ENCODE assay signal across 8 cellular contexts in the genomic region with DNA sequence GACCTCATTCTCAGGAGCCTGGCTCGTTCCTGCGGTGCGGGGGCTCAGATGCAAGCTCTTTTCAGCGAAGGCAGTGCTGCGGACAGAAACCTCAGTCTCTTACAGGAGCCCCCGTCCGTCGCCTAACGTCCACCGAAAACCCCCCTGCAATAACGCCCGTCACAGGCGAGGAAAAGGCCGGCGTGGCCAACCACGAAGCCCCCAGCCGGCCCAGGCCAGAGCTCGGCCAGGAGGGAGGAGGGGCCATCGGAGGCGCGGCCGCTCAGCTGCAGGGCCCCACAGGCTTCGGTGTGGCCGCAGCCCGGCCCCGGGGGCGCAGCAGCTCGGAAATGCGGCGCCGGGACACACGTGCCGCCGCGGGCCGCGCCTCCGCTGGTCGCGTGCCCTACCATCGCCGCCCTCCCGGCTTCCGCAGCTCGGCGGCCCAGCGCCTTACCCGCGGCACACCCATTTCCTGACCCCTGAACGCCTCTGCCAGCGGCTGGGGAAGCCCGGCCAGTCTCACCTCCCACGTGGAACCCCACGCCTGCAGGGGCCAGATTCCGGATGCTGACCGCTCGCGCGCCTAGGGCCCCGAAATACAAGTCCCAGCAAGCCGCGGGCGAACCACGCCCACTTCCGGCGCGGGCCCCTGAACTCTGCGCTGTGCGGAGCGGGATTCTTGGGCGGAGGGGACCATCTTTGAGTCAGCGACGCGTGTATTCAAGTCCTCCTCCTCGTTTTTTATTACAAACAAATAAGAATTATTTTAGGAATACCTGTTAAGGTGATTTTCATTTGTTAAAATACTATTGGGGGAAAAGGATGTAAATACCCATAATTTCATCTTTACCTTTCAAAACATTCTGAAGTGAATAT. TPM values are rescaled to one million over a fixed set of nuclear protein-coding genes. Genes with fewer than 3 reads are reported as not detected.
DNase-seq lines count a peak whose midpoint lies in the region; ATAC-seq and TF ChIP-seq lines count a peak whose summit lies in the region.

A gene (minus strand): TSS at position 582 of the 858 bp plus-strand sequence. CDS start 16,537 bp downstream, outside the sequence.

- no peaks in the 10 kb centered on the region for H3K9me2 ChIP-seq in SU-DHL-6 (replicated peaks; ENCODE audit: insufficient read depth, low read length)

- peak in 1 of 2 donors; percentile 41 for TF ChIP-seq POLR2A in heart left ventricle (IDR thresholded peaks at IDR 0.05)
- TF ChIP-seq POLR2A in thyroid gland (IDR thresholded peaks at IDR 0.05), result peak in 1 of 2 donors; percentile 38

- peak within 1 kb of the TSS; percentile 59 for H3K4me3 ChIP-seq in SU-DHL-6 (ENCODE audit: insufficient read depth, low read length, poor library complexity, severe bottlenecking)
- peak within 1 kb of the TSS; percentile 36 to 93 (median 62) for H3K4me3 ChIP-seq in heart left ventricle
- peak within 1 kb of the TSS; percentile 54 for H3K4me3 ChIP-seq in parathyroid adenoma (ENCODE audit: low read depth, low read length)
- peak within 1 kb of the TSS; percentile 27 to 72 (median 44) for H3K4me3 ChIP-seq in thyroid gland (replicated peaks in 1 of 3)

- peaks cover 2 to 4% of the 10 kb centered on the region in 2 donors for H3K36me3 Mint-ChIP-seq in CD14-positive monocyte
- peaks cover 49% of the 10 kb centered on the region for H3K36me3 Mint-ChIP-seq in activated naive CD8-positive, alpha-beta T cell treated with anti-CD3 and anti-CD28 coated beads, Interleukin-2, amount 50 U/mL, for 24 hours (ENCODE audit: low read depth)

- TF ChIP-seq CTCF in CD14-positive monocyte (IDR thresholded peaks at IDR 0.05), result no peak
- no peak for TF ChIP-seq CTCF in SU-DHL-6 (IDR thresholded peaks at IDR 0.05; ENCODE audit: insufficient read depth, low read length, poor library complexity, severe bottlenecking)
- TF ChIP-seq CTCF in heart left ventricle (IDR thresholded peaks at IDR 0.05), result no peak
- TF ChIP-seq CTCF in parathyroid adenoma (IDR thresholded peaks at IDR 0.05), result no peak
- no peak for TF ChIP-seq CTCF in thyroid gland (IDR thresholded peaks at IDR 0.05)

- H3K27ac Mint-ChIP-seq in CD14-positive monocyte, result peak within 1 kb of the TSS in 2 of 7 donors; percentile 3 to 72
- H3K27ac Mint-ChIP-seq in activated naive CD8-positive, alpha-beta T cell treated with anti-CD3 and anti-CD28 coated beads, Interleukin-2, amount 50 U/mL, for 24 hours, result peak within 1 kb of the TSS; percentile 71

- no peaks in the 10 kb centered on the region for H3F3A ChIP-seq in SU-DHL-6 (ENCODE audit: insufficient read depth)

- H3K4me1 ChIP-seq in heart left ventricle (peaks cover 0 to 16% (median 9%) of the 10 kb centered on the region in 12 donors), parathyroid adenoma (peaks cover 3% of the 10 kb centered on the region), thyroid gland (peaks cover 0 to 7% of the 10 kb centered on the region in 2 donors)

- H3K27ac ChIP-seq in SU-DHL-6 (ENCODE audit: low read depth, low read length) (0 out of 2 replicates have a peak within 1 kb of the TSS, but pooled peaks have one; percentile 24), heart left ventricle (peak within 1 kb of the TSS in 11 of 12 donors; percentile 12 to 79 (median 67)), parathyroid adenoma (no peak within 1 kb of the TSS), thyroid gland (peak within 1 kb of the TSS in 2 of 3 donors; percentile 66 to 67)

- H3K27me3 ChIP-seq in SU-DHL-6 (ENCODE audit: low read length) (no peaks in the 10 kb centered on the region), heart left ventricle (no peaks in the 10 kb centered on the region), parathyroid adenoma (ENCODE audit: control insufficient read depth, insufficient read depth, low read length) (no peaks in the 10 kb centered on the region), thyroid gland (no peaks in the 10 kb centered on the region)

- peaks cover 22 to 53% (median 47%) of the 10 kb centered on the region in 7 donors for H3K9me3 Mint-ChIP-seq in CD14-positive monocyte
- H3K9me3 Mint-ChIP-seq in activated naive CD8-positive, alpha-beta T cell treated with anti-CD3 and anti-CD28 coated beads, Interleukin-2, amount 50 U/mL, for 24 hours, result peaks cover 50% of the 10 kb centered on the region

- H2AFZ ChIP-seq in SU-DHL-6 (ENCODE audit: low read depth, low read length, severe bottlenecking) (peak within 1 kb of the TSS; percentile 93), parathyroid adenoma (peak within 1 kb of the TSS; percentile 93)

- H3K36me3 ChIP-seq in SU-DHL-6 (ENCODE audit: low read length) (no peaks in the 10 kb centered on the region), heart left ventricle (no peaks in the 10 kb centered on the region), parathyroid adenoma (ENCODE audit: control insufficient read depth, insufficient read depth, low read length) (no peaks in the 10 kb centered on the region), thyroid gland (no peaks in the 10 kb centered on the region)

- intact Hi-C loops in CD14-positive monocyte (cut with micrococcal nuclease) (no loop called here), heart left ventricle (cut with DNase I) (no loop called here), thyroid gland (cut with DNase I) (loop anchor here (5.0 kb wide), 1 partner anchor 33 kb away; a partner anchor contains a TSS)

- DNase-seq in CD14-positive monocyte (ENCODE audit: low spot score) (peak; percentile 62), HK-2 (ENCODE audit: unreplicated experiment) (peak; percentile 97), heart left ventricle (peak; percentile 89 to 95 (median 94)), thyroid gland (peak; percentile 86 to 89)
- peak; percentile 87 for DNase-seq in activated naive CD8-positive, alpha-beta T cell treated with anti-CD3 and anti-CD28 coated beads, Interleukin-2, amount 50 U/mL, for 24 hours

- 2 to 5% (median 3%) methylated on average over 31 to 75 of the region's 75 CpGs for WGBS in heart left ventricle, 4 donors
- WGBS in thyroid gland, 2 donors, result 2 to 4% methylated on average over 20 to 34 of the region's 75 CpGs

- H3K9me3 ChIP-seq in SU-DHL-6 (ENCODE audit: insufficient read depth, low read length) (no peaks in the 10 kb centered on the region), heart left ventricle (no peaks in the 10 kb centered on the region), parathyroid adenoma (ENCODE audit: control insufficient read depth, low read length) (no peaks in the 10 kb centered on the region), thyroid gland (no peaks in the 10 kb centered on the region)

- 0 out of 2 replicates have a peak, but pooled peaks cover 6% of the 10 kb centered on the region for H3K79me2 ChIP-seq in SU-DHL-6 (ENCODE audit: insufficient read depth, low read length)
- no peaks in the 10 kb centered on the region for H3K79me2 ChIP-seq in parathyroid adenoma

- H3K4me2 ChIP-seq in SU-DHL-6 (ENCODE audit: low read depth, low read length, poor library complexity, severe bottlenecking) (peak within 1 kb of the TSS; percentile 75), parathyroid adenoma (ENCODE audit: low read length) (peak within 1 kb of the TSS; percentile 61)

- H3K4me3 Mint-ChIP-seq in CD14-positive monocyte, result peak within 1 kb of the TSS; percentile 56 to 73
- peak within 1 kb of the TSS; percentile 74 for H3K4me3 Mint-ChIP-seq in activated naive CD8-positive, alpha-beta T cell treated with anti-CD3 and anti-CD28 coated beads, Interleukin-2, amount 50 U/mL, for 24 hours

- H3K4me1 Mint-ChIP-seq in CD14-positive monocyte, result peaks cover 18% of the 10 kb centered on the region
- H3K4me1 Mint-ChIP-seq in activated naive CD8-positive, alpha-beta T cell treated with anti-CD3 and anti-CD28 coated beads, Interleukin-2, amount 50 U/mL, for 24 hours, result peaks cover 51% of the 10 kb centered on the region

- H3K9ac ChIP-seq in SU-DHL-6 (ENCODE audit: low read length) (peak within 1 kb of the TSS; percentile 58), parathyroid adenoma (no peak within 1 kb of the TSS)

- ATAC-seq in GM19438 (IDR thresholded peaks at IDR 0.05; ENCODE audit: low read depth, unreplicated experiment), result peak; percentile 96
- peak; percentile 96 for ATAC-seq in activated naive CD8-positive, alpha-beta T cell treated with anti-CD3 and anti-CD28 coated beads, Interleukin-2, amount 50 U/mL, for 24 hours
- ATAC-seq in heart left ventricle, result peak; percentile 94 to 99 (median 98)

- peaks cover 10 to 18% (median 17%) of the 10 kb centered on the region in 3 donors for H3K27me3 Mint-ChIP-seq in CD14-positive monocyte (ENCODE audit: low read depth in 3 of 3)
- H3K27me3 Mint-ChIP-seq in activated naive CD8-positive, alpha-beta T cell treated with anti-CD3 and anti-CD28 coated beads, Interleukin-2, amount 50 U/mL, for 24 hours, result no peaks in the 10 kb centered on the region

- no peaks in the 10 kb centered on the region for H4K20me1 ChIP-seq in SU-DHL-6 (ENCODE audit: low read depth, low read length)

RNA-seq across cellular contexts. Expression of the gene that starts here (rescaled TPM):
- polyA plus RNA-seq in CD14-positive monocyte (not detected), heart left ventricle (1 to 10 TPM in 1 of 2 donors, under 1 TPM in 1; 0.53 to 1.9 TPM)
- total RNA-seq in heart left ventricle (1 to 10 TPM; 1.1 to 3.7 (median 1.9) TPM), thyroid gland (1 to 10 TPM; 4.8 to 8.7 (median 6.6) TPM)

Comparison
In these comparisons a context has a peak if more than half of its experiments do, and no peak if none do; other contexts are left out.
1. Peak in DNase-seq in CD14-positive monocyte; RNA of the gene not detected or under 1 TPM.